17 cellular contexts compared by ENCODE assay signal in the genomic region with DNA sequence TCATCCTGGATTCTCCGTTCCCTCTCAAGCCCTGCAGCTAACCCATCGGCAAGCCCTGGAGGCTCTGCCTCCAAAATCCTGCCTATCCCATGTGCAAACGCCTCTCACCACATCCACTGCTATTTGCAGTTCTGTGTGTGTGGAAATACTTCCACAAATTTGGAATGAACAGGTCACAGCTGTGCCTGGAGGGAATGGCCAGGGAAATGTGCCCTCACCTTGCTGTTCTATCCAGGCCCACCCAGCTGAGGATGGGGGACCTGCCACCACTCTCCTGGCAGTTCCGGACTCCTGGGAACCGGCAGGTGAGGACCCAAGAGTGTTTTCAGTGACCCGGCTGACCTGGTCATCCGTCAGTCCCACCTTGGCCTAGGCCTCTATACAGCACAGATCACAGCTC. TPM values are rescaled to one million over a fixed set of nuclear protein-coding genes. Genes with fewer than 3 reads are reported as not detected.
DNase-seq lines count a peak whose midpoint lies in the region; ATAC-seq and TF ChIP-seq lines count a peak whose summit lies in the region.
"Not testable (repeated sequence)": the region's sequence is repeated elsewhere in the genome, so short reads cannot be mapped to it uniquely, and the experiment has no call there.
"Had no signal": no experiment of that assay in that cellular context is flagged by ENCODE, and none has a peak within 500 bp of the region (broad histone marks: within the 10 kb centered on the region; RNA-seq: fewer than 3 reads in every experiment).

No MANE protein-coding gene starts in this region.

- H3K9me3 Mint-ChIP-seq in Calu3 (ENCODE audit: low read depth, unreplicated experiment) = not testable (repeated sequence)

- TSS peak; percentile 70 for BruUV-seq in Calu3 (replicated peaks; lab: Mats Ljungman, UMichigan)

- not testable (repeated sequence) for H3K27me3 Mint-ChIP-seq in Calu3 (ENCODE audit: unreplicated experiment)

- intact Hi-C loops in Calu3 (cut with micrococcal nuclease; ENCODE audit: unreplicated experiment); Right ventricle myocardium superior (cut with DNase I); cardiac septum (cut with DNase I); left ventricle myocardium inferior (cut with micrococcal nuclease); lower lobe of right lung (cut with DNase I); upper lobe of right lung (cut with DNase I): not testable (repeated sequence)

- CTCF ChIA-PET in Calu3 (lab: Charles Lee) = not testable (repeated sequence)

- not testable (repeated sequence) for H3K4me1 ChIP-seq in left ventricle myocardium inferior, lower lobe of right lung, upper lobe of right lung

- not testable (repeated sequence) for H3K27ac ChIP-seq in left ventricle myocardium inferior (replicated peaks); lower lobe of right lung; upper lobe of right lung

- not testable (repeated sequence) for H3K36me3 Mint-ChIP-seq in Calu3 (ENCODE audit: insufficient read depth, unreplicated experiment)

- not testable (repeated sequence) for TF ChIP-seq CTCF in Calu3 (IDR thresholded peaks at IDR 0.05; ENCODE audit: unreplicated experiment); left ventricle myocardium inferior (IDR thresholded peaks at IDR 0.05; ENCODE audit: borderline replicate concordance); lower lobe of right lung (IDR thresholded peaks at IDR 0.05); upper lobe of right lung (IDR thresholded peaks at IDR 0.05)

- not testable (repeated sequence) for H3K27ac Mint-ChIP-seq in Calu3 (ENCODE audit: unreplicated experiment)

- H3K4me3 ChIP-seq in left ventricle myocardium inferior, lower lobe of right lung, upper lobe of right lung: not testable (repeated sequence)

- not testable (repeated sequence) for DNase-seq in Calu3
- DNase-seq in Right ventricle myocardium superior (peak; percentile 20), cardiac septum (ENCODE audit: low spot score) (peak; percentile 51), left ventricle myocardium inferior (peak; percentile 5), lower lobe of right lung (peak; percentile 28), upper lobe of right lung (peak; percentile 45), ureter (ENCODE audit: low spot score) (peak; percentile 4)

- H3K27me3 ChIP-seq in left ventricle myocardium inferior (ENCODE audit: low read depth); lower lobe of right lung (ENCODE audit: low read depth); upper lobe of right lung: not testable (repeated sequence)

- not testable (repeated sequence) for H3K4me1 Mint-ChIP-seq in Calu3 (ENCODE audit: low read depth, unreplicated experiment)

- not testable (repeated sequence) for H3K36me3 ChIP-seq in left ventricle myocardium inferior, lower lobe of right lung, upper lobe of right lung

- ATAC-seq in Right ventricle myocardium superior (ENCODE audit: poor library complexity); lower lobe of right lung; upper lobe of right lung: not testable (repeated sequence)

- H3K4me3 Mint-ChIP-seq in Calu3 (ENCODE audit: low read depth, unreplicated experiment) = not testable (repeated sequence)

- H3K9me3 ChIP-seq in left ventricle myocardium inferior (replicated peaks); lower lobe of right lung; upper lobe of right lung: not testable (repeated sequence)

RNA-seq across cellular contexts. Expression of gene TBC1D3H, which starts 12.3 kb away (rescaled TPM):
- total RNA-seq in Calu3 (2022) = not detected in 2 replicates
- not detected for total RNA-seq in Right ventricle myocardium superior
- not detected for total RNA-seq in cardiac septum
- not detected for total RNA-seq in left ventricle myocardium inferior
- total RNA-seq in lower lobe of right lung = not detected
- total RNA-seq in upper lobe of right lung = not detected
- total RNA-seq in ureter = not detected
- total RNA-seq: A172; A673; B cell; Caco-2; CD4-positive, alpha-beta memory T cell; CD4-positive, alpha-beta T cell; CD4-positive, CD25-positive, alpha-beta regulatory T cell; CD8-positive, alpha-beta memory T cell; CD8-positive, alpha-beta T cell; Daoy had no signal

RNA-seq across cellular contexts. Expression of gene TBC1D3G, which starts 52.3 kb away (rescaled TPM):
- total RNA-seq in Calu3 (2022) = not detected in 2 replicates
- not detected for total RNA-seq in Right ventricle myocardium superior
- total RNA-seq in cardiac septum = not detected
- total RNA-seq in left ventricle myocardium inferior = not detected
- total RNA-seq in lower lobe of right lung = not detected
- not detected for total RNA-seq in upper lobe of right lung
- not detected for total RNA-seq in ureter
- total RNA-seq: A172; A673; B cell; Caco-2; CD4-positive, alpha-beta memory T cell; CD4-positive, alpha-beta T cell; CD4-positive, CD25-positive, alpha-beta regulatory T cell; CD8-positive, alpha-beta memory T cell; CD8-positive, alpha-beta T cell; Daoy had no signal
